ENCODE assay signal across 1 cellular context in the genomic region with DNA sequence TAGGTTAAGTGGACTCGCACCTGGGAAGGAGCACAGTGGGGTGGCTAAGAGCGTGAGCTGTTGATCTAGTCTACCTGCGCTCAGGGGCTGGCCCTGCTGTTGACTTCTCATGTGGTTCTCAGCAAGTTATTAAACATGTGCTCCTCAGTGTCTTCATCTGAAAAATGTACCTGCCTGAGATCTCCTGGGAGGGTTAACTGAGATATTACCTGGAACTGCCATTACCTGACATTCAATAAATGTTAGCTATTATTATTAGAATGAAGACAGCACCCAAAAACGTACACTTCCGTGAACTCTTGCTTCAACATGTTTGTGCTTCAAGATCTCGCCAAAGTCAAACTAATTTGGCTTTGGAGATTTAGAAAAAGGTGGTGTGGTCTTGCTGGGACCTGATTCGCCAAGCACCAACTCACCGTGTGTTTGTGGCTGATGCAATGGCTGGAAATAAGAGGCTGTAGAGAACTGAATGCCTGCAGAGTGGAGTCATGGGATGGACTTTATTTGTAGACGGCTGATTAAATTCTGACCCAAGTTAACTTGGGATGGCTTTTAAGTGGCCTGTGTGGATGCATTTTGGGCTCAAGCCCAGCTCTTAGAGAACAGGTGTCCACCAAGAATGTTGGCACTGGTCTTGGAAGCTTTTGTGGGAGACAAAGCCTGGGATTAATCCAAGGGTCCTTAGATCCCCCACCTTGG.
TF ChIP-seq lines count a peak whose summit lies in the region.

No MANE protein-coding gene starts in this region.

TF ChIP-seq in K562, 482 proteins besides CTCF, POLR2A, EP300 and RAD21 (continued from another document and continues in another):
- TF ChIP-seq, protein P1, sequence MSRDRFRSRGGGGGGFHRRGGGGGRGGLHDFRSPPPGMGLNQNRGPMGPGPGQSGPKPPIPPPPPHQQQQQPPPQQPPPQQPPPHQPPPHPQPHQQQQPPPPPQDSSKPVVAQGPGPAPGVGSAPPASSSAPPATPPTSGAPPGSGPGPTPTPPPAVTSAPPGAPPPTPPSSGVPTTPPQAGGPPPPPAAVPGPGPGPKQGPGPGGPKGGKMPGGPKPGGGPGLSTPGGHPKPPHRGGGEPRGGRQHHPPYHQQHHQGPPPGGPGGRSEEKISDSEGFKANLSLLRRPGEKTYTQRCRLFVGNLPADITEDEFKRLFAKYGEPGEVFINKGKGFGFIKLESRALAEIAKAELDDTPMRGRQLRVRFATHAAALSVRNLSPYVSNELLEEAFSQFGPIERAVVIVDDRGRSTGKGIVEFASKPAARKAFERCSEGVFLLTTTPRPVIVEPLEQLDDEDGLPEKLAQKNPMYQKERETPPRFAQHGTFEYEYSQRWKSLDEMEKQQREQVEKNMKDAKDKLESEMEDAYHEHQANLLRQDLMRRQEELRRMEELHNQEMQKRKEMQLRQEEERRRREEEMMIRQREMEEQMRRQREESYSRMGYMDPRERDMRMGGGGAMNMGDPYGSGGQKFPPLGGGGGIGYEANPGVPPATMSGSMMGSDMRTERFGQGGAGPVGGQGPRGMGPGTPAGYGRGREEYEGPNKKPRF (IDR thresholded peaks at IDR 0.05; ENCODE audit: low read depth, low read length): no peak
- TF ChIP-seq BRD4 (IDR thresholded peaks at IDR 0.05) (no peak), CSDE1 (IDR thresholded peaks at IDR 0.05) (no peak), FOXK2 (conservative IDR thresholded peaks at IDR 0.05 in 1 of 2, IDR thresholded peaks at IDR 0.05 in 1 of 2; ENCODE audit: low read depth in 2 of 2) (no peak), ASH1L (IDR thresholded peaks at IDR 0.05; ENCODE audit: borderline replicate concordance, low read depth, partially characterized antibody) (no peak), SMARCA4 (IDR thresholded peaks at IDR 0.05) (peak; percentile 30; the same call in 1 of the 2 replicates), E2F3 (CRISPR knock-in tag; IDR thresholded peaks at IDR 0.05) (no peak), MIER1 (IDR thresholded peaks at IDR 0.05; ENCODE audit: low read depth) (no peak), COPS2 (conservative IDR thresholded peaks at IDR 0.05) (no peak), ARHGAP35 (IDR thresholded peaks at IDR 0.05; ENCODE audit: partially characterized antibody) (no peak), ZNF121 (CRISPR knock-in tag; conservative IDR thresholded peaks at IDR 0.05) (no peak), ZNF174 (CRISPR knock-in tag; IDR thresholded peaks at IDR 0.05) (no peak), DACH1 (IDR thresholded peaks at IDR 0.05; ENCODE audit: partially characterized antibody) (no peak), SMAD4 (CRISPR knock-in tag; conservative IDR thresholded peaks at IDR 0.05) (peak; percentile 46), SRF (CRISPR knock-in tag; IDR thresholded peaks at IDR 0.05) (0 out of 4 replicates have a peak, but pooled peaks of 1 of the 2 experiments have one; percentile 21), ZNF764 (CRISPR knock-in tag; IDR thresholded peaks at IDR 0.05; ENCODE audit: low read depth) (no peak), POLR2AphosphoS5 (IDR thresholded peaks at IDR 0.05; ENCODE audit: control insufficient read depth, insufficient read depth, low read depth, low read length) (no peak), PRPF4 (IDR thresholded peaks at IDR 0.05; ENCODE audit: insufficient read depth, low read depth, low read length, poor library complexity, severe bottlenecking) (no peak), ESRRB (CRISPR knock-in tag; IDR thresholded peaks at IDR 0.05; ENCODE audit: borderline replicate concordance) (no peak), TEAD1 (CRISPR knock-in tag; IDR thresholded peaks at IDR 0.05) (peak; percentile 33 to 41; a peak in 2 of 4 replicates), ELF1 (tag; IDR thresholded peaks at IDR 0.05) (no peak), EHMT2 (IDR thresholded peaks at IDR 0.05) (peak; percentile 46; the same call in 1 of the 2 replicates), RBM34 (IDR thresholded peaks at IDR 0.05; ENCODE audit: borderline replicate concordance, insufficient read depth, low read length) (no peak), SMARCE1 (IDR thresholded peaks at IDR 0.05) (no peak; the same call in 1 of the 2 replicates), GTF2A2 (tag; IDR thresholded peaks at IDR 0.05) (no peak), MCM3 (IDR thresholded peaks at IDR 0.05) (no peak)
- TF ChIP-seq, protein P2, sequence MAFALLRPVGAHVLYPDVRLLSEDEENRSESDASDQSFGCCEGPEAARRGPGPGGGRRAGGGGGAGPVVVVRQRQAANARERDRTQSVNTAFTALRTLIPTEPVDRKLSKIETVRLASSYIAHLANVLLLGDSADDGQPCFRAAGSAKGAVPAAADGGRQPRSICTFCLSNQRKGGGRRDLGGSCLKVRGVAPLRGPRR (CRISPR knock-in tag; IDR thresholded peaks at IDR 0.05): no peak
- TF ChIP-seq, protein P3, sequence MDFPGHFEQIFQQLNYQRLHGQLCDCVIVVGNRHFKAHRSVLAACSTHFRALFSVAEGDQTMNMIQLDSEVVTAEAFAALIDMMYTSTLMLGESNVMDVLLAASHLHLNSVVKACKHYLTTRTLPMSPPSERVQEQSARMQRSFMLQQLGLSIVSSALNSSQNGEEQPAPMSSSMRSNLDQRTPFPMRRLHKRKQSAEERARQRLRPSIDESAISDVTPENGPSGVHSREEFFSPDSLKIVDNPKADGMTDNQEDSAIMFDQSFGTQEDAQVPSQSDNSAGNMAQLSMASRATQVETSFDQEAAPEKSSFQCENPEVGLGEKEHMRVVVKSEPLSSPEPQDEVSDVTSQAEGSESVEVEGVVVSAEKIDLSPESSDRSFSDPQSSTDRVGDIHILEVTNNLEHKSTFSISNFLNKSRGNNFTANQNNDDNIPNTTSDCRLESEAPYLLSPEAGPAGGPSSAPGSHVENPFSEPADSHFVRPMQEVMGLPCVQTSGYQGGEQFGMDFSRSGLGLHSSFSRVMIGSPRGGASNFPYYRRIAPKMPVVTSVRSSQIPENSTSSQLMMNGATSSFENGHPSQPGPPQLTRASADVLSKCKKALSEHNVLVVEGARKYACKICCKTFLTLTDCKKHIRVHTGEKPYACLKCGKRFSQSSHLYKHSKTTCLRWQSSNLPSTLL (IDR thresholded peaks at IDR 0.05): no peak
- TF ChIP-seq, protein P4, sequence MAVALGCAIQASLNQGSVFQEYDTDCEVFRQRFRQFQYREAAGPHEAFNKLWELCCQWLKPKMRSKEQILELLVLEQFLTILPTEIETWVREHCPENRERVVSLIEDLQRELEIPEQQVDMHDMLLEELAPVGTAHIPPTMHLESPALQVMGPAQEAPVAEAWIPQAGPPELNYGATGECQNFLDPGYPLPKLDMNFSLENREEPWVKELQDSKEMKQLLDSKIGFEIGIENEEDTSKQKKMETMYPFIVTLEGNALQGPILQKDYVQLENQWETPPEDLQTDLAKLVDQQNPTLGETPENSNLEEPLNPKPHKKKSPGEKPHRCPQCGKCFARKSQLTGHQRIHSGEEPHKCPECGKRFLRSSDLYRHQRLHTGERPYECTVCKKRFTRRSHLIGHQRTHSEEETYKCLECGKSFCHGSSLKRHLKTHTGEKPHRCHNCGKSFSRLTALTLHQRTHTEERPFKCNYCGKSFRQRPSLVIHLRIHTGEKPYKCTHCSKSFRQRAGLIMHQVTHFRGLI (CRISPR knock-in tag; IDR thresholded peaks at IDR 0.05): 0 out of 2 replicates have a peak, but pooled peaks have one; percentile 18
- TF ChIP-seq, protein P5, sequence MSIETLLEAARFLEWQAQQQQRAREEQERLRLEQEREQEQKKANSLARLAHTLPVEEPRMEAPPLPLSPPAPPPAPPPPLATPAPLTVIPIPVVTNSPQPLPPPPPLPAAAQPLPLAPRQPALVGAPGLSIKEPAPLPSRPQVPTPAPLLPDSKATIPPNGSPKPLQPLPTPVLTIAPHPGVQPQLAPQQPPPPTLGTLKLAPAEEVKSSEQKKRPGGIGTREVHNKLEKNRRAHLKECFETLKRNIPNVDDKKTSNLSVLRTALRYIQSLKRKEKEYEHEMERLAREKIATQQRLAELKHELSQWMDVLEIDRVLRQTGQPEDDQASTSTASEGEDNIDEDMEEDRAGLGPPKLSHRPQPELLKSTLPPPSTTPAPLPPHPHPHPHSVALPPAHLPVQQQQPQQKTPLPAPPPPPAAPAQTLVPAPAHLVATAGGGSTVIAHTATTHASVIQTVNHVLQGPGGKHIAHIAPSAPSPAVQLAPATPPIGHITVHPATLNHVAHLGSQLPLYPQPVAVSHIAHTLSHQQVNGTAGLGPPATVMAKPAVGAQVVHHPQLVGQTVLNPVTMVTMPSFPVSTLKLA (conservative IDR thresholded peaks at IDR 0.05): no peak
- TF ChIP-seq, protein P6, sequence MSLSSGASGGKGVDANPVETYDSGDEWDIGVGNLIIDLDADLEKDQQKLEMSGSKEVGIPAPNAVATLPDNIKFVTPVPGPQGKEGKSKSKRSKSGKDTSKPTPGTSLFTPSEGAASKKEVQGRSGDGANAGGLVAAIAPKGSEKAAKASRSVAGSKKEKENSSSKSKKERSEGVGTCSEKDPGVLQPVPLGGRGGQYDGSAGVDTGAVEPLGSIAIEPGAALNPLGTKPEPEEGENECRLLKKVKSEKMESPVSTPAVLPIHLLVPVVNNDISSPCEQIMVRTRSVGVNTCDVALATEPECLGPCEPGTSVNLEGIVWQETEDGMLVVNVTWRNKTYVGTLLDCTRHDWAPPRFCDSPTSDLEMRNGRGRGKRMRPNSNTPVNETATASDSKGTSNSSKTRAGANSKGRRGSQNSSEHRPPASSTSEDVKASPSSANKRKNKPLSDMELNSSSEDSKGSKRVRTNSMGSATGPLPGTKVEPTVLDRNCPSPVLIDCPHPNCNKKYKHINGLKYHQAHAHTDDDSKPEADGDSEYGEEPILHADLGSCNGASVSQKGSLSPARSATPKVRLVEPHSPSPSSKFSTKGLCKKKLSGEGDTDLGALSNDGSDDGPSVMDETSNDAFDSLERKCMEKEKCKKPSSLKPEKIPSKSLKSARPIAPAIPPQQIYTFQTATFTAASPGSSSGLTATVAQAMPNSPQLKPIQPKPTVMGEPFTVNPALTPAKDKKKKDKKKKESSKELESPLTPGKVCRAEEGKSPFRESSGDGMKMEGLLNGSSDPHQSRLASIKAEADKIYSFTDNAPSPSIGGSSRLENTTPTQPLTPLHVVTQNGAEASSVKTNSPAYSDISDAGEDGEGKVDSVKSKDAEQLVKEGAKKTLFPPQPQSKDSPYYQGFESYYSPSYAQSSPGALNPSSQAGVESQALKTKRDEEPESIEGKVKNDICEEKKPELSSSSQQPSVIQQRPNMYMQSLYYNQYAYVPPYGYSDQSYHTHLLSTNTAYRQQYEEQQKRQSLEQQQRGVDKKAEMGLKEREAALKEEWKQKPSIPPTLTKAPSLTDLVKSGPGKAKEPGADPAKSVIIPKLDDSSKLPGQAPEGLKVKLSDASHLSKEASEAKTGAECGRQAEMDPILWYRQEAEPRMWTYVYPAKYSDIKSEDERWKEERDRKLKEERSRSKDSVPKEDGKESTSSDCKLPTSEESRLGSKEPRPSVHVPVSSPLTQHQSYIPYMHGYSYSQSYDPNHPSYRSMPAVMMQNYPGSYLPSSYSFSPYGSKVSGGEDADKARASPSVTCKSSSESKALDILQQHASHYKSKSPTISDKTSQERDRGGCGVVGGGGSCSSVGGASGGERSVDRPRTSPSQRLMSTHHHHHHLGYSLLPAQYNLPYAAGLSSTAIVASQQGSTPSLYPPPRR (CRISPR knock-in tag; IDR thresholded peaks at IDR 0.05; ENCODE audit: borderline replicate concordance): no peak
- TF ChIP-seq, protein P7, sequence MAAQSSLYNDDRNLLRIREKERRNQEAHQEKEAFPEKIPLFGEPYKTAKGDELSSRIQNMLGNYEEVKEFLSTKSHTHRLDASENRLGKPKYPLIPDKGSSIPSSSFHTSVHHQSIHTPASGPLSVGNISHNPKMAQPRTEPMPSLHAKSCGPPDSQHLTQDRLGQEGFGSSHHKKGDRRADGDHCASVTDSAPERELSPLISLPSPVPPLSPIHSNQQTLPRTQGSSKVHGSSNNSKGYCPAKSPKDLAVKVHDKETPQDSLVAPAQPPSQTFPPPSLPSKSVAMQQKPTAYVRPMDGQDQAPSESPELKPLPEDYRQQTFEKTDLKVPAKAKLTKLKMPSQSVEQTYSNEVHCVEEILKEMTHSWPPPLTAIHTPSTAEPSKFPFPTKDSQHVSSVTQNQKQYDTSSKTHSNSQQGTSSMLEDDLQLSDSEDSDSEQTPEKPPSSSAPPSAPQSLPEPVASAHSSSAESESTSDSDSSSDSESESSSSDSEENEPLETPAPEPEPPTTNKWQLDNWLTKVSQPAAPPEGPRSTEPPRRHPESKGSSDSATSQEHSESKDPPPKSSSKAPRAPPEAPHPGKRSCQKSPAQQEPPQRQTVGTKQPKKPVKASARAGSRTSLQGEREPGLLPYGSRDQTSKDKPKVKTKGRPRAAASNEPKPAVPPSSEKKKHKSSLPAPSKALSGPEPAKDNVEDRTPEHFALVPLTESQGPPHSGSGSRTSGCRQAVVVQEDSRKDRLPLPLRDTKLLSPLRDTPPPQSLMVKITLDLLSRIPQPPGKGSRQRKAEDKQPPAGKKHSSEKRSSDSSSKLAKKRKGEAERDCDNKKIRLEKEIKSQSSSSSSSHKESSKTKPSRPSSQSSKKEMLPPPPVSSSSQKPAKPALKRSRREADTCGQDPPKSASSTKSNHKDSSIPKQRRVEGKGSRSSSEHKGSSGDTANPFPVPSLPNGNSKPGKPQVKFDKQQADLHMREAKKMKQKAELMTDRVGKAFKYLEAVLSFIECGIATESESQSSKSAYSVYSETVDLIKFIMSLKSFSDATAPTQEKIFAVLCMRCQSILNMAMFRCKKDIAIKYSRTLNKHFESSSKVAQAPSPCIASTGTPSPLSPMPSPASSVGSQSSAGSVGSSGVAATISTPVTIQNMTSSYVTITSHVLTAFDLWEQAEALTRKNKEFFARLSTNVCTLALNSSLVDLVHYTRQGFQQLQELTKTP (IDR thresholded peaks at IDR 0.05; ENCODE audit: low read depth in 1 of 2, partially characterized antibody in 2 of 2): peak; percentile 31 to 43
- TF ChIP-seq, protein P8, sequence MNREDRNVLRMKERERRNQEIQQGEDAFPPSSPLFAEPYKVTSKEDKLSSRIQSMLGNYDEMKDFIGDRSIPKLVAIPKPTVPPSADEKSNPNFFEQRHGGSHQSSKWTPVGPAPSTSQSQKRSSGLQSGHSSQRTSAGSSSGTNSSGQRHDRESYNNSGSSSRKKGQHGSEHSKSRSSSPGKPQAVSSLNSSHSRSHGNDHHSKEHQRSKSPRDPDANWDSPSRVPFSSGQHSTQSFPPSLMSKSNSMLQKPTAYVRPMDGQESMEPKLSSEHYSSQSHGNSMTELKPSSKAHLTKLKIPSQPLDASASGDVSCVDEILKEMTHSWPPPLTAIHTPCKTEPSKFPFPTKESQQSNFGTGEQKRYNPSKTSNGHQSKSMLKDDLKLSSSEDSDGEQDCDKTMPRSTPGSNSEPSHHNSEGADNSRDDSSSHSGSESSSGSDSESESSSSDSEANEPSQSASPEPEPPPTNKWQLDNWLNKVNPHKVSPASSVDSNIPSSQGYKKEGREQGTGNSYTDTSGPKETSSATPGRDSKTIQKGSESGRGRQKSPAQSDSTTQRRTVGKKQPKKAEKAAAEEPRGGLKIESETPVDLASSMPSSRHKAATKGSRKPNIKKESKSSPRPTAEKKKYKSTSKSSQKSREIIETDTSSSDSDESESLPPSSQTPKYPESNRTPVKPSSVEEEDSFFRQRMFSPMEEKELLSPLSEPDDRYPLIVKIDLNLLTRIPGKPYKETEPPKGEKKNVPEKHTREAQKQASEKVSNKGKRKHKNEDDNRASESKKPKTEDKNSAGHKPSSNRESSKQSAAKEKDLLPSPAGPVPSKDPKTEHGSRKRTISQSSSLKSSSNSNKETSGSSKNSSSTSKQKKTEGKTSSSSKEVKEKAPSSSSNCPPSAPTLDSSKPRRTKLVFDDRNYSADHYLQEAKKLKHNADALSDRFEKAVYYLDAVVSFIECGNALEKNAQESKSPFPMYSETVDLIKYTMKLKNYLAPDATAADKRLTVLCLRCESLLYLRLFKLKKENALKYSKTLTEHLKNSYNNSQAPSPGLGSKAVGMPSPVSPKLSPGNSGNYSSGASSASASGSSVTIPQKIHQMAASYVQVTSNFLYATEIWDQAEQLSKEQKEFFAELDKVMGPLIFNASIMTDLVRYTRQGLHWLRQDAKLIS (CRISPR knock-in tag; IDR thresholded peaks at IDR 0.05): no peak
